5 cellular contexts compared by ENCODE assay signal in the genomic region with DNA sequence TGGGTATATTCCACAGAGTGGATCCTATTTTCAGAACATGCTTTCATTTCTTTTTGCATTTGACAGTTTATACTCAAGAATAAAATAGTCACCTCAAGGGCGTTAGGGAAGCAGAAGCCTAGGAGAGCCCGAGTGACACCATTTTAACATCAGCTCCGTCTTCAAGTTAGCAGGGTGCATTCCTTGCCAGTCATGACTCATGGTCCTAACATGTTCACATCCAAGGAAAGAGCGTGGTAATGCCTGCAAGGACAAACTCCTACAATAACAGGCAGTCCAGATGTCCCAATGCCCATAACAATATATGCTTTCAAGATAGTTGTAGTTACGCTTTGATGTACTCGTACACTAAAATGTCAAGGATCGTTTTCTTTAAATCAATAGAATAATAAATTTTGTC.
DNase-seq lines count a peak whose midpoint lies in the region; ATAC-seq, FAIRE-seq and TF ChIP-seq lines count a peak whose summit lies in the region.
"Not testable (repeated sequence)": the region's sequence is repeated elsewhere in the genome, so short reads cannot be mapped to it uniquely, and the experiment has no call there.

No MANE protein-coding gene starts in this region.

- H3K4me3 ChIP-seq in PC-3 (ENCODE audit: low read length); RWPE2 (ENCODE audit: severe bottlenecking); keratinocyte (ENCODE audit: control insufficient read depth in 2 of 3, extremely low read depth in 1 of 3, insufficient read depth in 2 of 3, low read depth in 1 of 3, low read length in 3 of 3): not testable (repeated sequence)

- not testable (repeated sequence) for H2AFZ ChIP-seq in PC-3 (ENCODE audit: low read length); keratinocyte (ENCODE audit: control insufficient read depth, low read length)

- H3K4me2 ChIP-seq in PC-3 (ENCODE audit: low read length); keratinocyte (ENCODE audit: control insufficient read depth, extremely low read depth, insufficient read depth, low read depth, low read length): not testable (repeated sequence)

- not testable (repeated sequence) for H3K79me2 ChIP-seq in PC-3 (ENCODE audit: low read length); keratinocyte (ENCODE audit: control insufficient read depth, insufficient read depth, low read length)

- dilution Hi-C loops in keratinocyte (cut with MboI; ENCODE audit: extremely low pct_ligation_motif_present, low sequenced_read_pairs) = not testable (repeated sequence)

- not testable (repeated sequence) for H3K27me3 ChIP-seq in PC-3 (ENCODE audit: low read length); RWPE2 (ENCODE audit: insufficient read depth, poor library complexity, severe bottlenecking); foreskin keratinocyte; keratinocyte (ENCODE audit: control insufficient read depth, extremely low read depth, insufficient read depth, low read length)

- H3K4me1 ChIP-seq in PC-3 (ENCODE audit: insufficient read depth, low read length); RWPE2 (ENCODE audit: insufficient read depth, poor library complexity, severe bottlenecking); foreskin keratinocyte; keratinocyte (ENCODE audit: control insufficient read depth, extremely low read depth, insufficient read depth, low read length): not testable (repeated sequence)

- ATAC-seq in PC-3 (peak; percentile 50), RWPE2 (ENCODE audit: low read depth) (peak; percentile 72), esophagus mucosa (peak; percentile 53), foreskin keratinocyte (peak; percentile 94)

- H3K9ac ChIP-seq in PC-3 (ENCODE audit: low read length); keratinocyte (ENCODE audit: control insufficient read depth, extremely low read depth, insufficient read depth, low read length): not testable (repeated sequence)

- BruUV-seq in PC-3 (replicated peaks; lab: Mats Ljungman, UMichigan) = not testable (repeated sequence)

- not testable (repeated sequence) for H3K36me3 ChIP-seq in PC-3 (ENCODE audit: low read depth, low read length); RWPE2 (ENCODE audit: low read depth); keratinocyte (ENCODE audit: control insufficient read depth in 2 of 2, extremely low read depth in 1 of 2, insufficient read depth in 2 of 2, low read length in 2 of 2)

- H4K20me1 ChIP-seq in PC-3 (ENCODE audit: low read length); keratinocyte (ENCODE audit: control insufficient read depth, extremely low read depth, insufficient read depth, low read length): not testable (repeated sequence)

- not testable (repeated sequence) for H3F3A ChIP-seq in PC-3 (ENCODE audit: low read length, unreplicated experiment)

- not testable (repeated sequence) for H3K27ac ChIP-seq in PC-3 (ENCODE audit: low read length); RWPE2 (ENCODE audit: poor library complexity, severe bottlenecking); foreskin keratinocyte; keratinocyte (ENCODE audit: control insufficient read depth, insufficient read depth, low read length)

- POLR2A ChIA-PET in PC-3 (lab: Charles Lee; ENCODE audit: unreplicated experiment) = not testable (repeated sequence)

- intact Hi-C loops in PC-3 (cut with micrococcal nuclease) = not testable (repeated sequence)

- CTCF ChIA-PET in PC-3 (lab: Charles Lee) = not testable (repeated sequence)

- DNase-seq in PC-3; RWPE2 (ENCODE audit: low spot score); foreskin keratinocyte; keratinocyte (ENCODE audit: low read depth, low spot score): not testable (repeated sequence)

- H3K9me1 ChIP-seq in keratinocyte (ENCODE audit: control insufficient read depth, extremely low read depth, insufficient read depth, low read length) = not testable (repeated sequence)

- not testable (repeated sequence) for H3K9me3 ChIP-seq in PC-3 (ENCODE audit: low read length); RWPE2 (ENCODE audit: severe bottlenecking); keratinocyte (ENCODE audit: control insufficient read depth, low read depth, low read length)

- H3K9me2 ChIP-seq in PC-3 (replicated peaks; ENCODE audit: low read length) = not testable (repeated sequence)

- peak; percentile 9 for FAIRE-seq in keratinocyte (lab: Jason Lieb, UNC)

- not testable (repeated sequence) for TF ChIP-seq CTCF in PC-3 (conservative IDR thresholded peaks at IDR 0.05; ENCODE audit: low read depth, low read length); RWPE2 (IDR thresholded peaks at IDR 0.05; ENCODE audit: poor library complexity, severe bottlenecking); foreskin keratinocyte (conservative IDR thresholded peaks at IDR 0.05); keratinocyte (optimal IDR thresholded peaks at IDR 0.05 in 1 of 3, IDR thresholded peaks at IDR 0.05 in 1 of 3, conservative IDR thresholded peaks at IDR 0.05 in 1 of 3; ENCODE audit: extremely low read depth in 1 of 3, insufficient read depth in 2 of 3, low read length in 3 of 3)
